8 cellular contexts compared by ENCODE assay signal in the genomic region with DNA sequence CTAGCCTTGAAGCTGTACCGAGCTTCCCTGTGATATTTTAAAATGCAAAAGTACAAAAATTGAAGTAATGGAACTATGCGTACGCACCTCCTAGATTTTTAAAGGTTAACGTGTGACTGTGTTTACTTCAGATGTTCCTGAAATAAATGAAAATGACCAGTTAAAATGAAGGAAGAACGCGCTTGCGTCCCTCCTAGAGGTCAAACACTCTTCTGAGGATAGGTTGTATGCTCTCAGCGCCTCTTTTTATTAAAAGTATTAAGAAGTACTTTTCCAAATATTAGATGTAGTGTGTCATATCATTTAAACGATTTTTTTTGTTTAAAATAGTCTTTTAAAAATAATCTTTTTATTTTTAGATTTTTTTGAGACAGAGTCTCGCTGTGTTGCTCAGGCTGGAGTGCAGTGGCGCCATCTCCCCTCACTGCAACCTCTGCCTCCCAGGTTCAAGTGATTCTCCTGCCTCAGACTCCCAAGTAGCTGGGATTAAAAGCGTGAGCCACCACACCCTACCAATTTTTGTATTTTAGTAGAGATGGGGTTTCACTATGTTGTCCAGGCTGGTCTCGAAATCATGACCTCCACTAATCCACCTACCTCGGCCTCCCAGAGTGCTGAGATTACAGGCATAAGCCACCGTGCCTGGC. TPM values are rescaled to one million over a fixed set of nuclear protein-coding genes. Genes with fewer than 3 reads are reported as not detected.
A peak's percentile ranks its signal among the peaks of the same experiment; 100 is the strongest.
DNase-seq lines count a peak whose midpoint lies in the region; ATAC-seq and TF ChIP-seq lines count a peak whose summit lies in the region.

No MANE protein-coding gene starts in this region.

- no peaks in the 10 kb centered on the region for H3K27me3 ChIP-seq in RWPE2 (ENCODE audit: insufficient read depth, poor library complexity, severe bottlenecking)
- H3K27me3 ChIP-seq in esophagus squamous epithelium = no peaks in the 10 kb centered on the region

- H3K36me3 ChIP-seq in RWPE2 (ENCODE audit: low read depth) (no peaks in the 10 kb centered on the region; the same call in 1 of the 2 replicates), esophagus squamous epithelium (peaks cover 0 to 6% (median 2%) of the 10 kb centered on the region in 3 donors)

- TF ChIP-seq POLR2A in esophagus squamous epithelium (IDR thresholded peaks at IDR 0.05) = no peak

- DNase-seq in activated T-cell treated with anti-CD3 and anti-CD28 coated beads, Interleukin-2, amount 50 U/mL, for 72 hours = no peak
- DNase-seq in activated T-cell treated with anti-CD3 and anti-CD28 coated beads for 4 hours (no peak), RWPE2 (ENCODE audit: low spot score) (no peak), esophagus squamous epithelium (lab: John Stamatoyannopoulos, UW) (no peak), progenitor cell of endocrine pancreas (ENCODE audit: low spot score, unreplicated experiment) (no peak), COLO829 (ENCODE audit: low spot score) (no peak)

- H3K27ac Mint-ChIP-seq in activated T-cell treated with anti-CD3 and anti-CD28 coated beads, Interleukin-2, amount 50 U/mL, for 72 hours = peak overlapping the region; percentile 96
- peak overlapping the region; percentile 97 for H3K27ac Mint-ChIP-seq in progenitor cell of endocrine pancreas

- H3K4me3 ChIP-seq in RWPE2 (ENCODE audit: severe bottlenecking) (peak overlapping the region; percentile 46), esophagus squamous epithelium (peak overlapping the region; percentile 44 to 78 (median 62))

- H3K4me3 Mint-ChIP-seq in activated T-cell treated with anti-CD3 and anti-CD28 coated beads, Interleukin-2, amount 50 U/mL, for 72 hours = peak overlapping the region; percentile 98 to 99
- peak overlapping the region; percentile 90 for H3K4me3 Mint-ChIP-seq in progenitor cell of endocrine pancreas (ENCODE audit: low read depth)

- intact Hi-C loops in esophagus squamous epithelium (cut with DNase I) = no loop called here

- ATAC-seq in activated T-cell treated with anti-CD3 and anti-CD28 coated beads, Interleukin-2, amount 50 U/mL, for 72 hours (replicated peaks in 1 of 2) = no peak
- peak; percentile 3; the same call in 1 of the 3 replicates for ATAC-seq in RWPE2 (ENCODE audit: low read depth)
- no peak for ATAC-seq in GM19463 (IDR thresholded peaks at IDR 0.05; ENCODE audit: unreplicated experiment)
- ATAC-seq in HG03342 (IDR thresholded peaks at IDR 0.05; ENCODE audit: unreplicated experiment) = no peak

- no peaks in the 10 kb centered on the region for H3K9me3 Mint-ChIP-seq in activated T-cell treated with anti-CD3 and anti-CD28 coated beads, Interleukin-2, amount 50 U/mL, for 72 hours
- no peaks in the 10 kb centered on the region for H3K9me3 Mint-ChIP-seq in progenitor cell of endocrine pancreas (ENCODE audit: low read depth)

- H3K27ac ChIP-seq in RWPE2 (ENCODE audit: poor library complexity, severe bottlenecking) (peak overlapping the region; percentile 51), esophagus squamous epithelium (peak overlapping the region; percentile 83 to 93 (median 90))

- peaks cover 5% of the 10 kb centered on the region for H3K4me1 ChIP-seq in RWPE2 (ENCODE audit: insufficient read depth, poor library complexity, severe bottlenecking)
- H3K4me1 ChIP-seq in esophagus squamous epithelium = peaks cover 0 to 27% (median 10%) of the 10 kb centered on the region in 3 donors

- TF ChIP-seq CTCF in RWPE2 (IDR thresholded peaks at IDR 0.05; ENCODE audit: poor library complexity, severe bottlenecking) (no peak), esophagus squamous epithelium (IDR thresholded peaks at IDR 0.05) (no peak), progenitor cell of endocrine pancreas (IDR thresholded peaks at IDR 0.05; ENCODE audit: unreplicated experiment) (no peak)

- H3K9me3 ChIP-seq in RWPE2 (ENCODE audit: severe bottlenecking) (no peaks in the 10 kb centered on the region), esophagus squamous epithelium (no peaks in the 10 kb centered on the region)

- H3K36me3 Mint-ChIP-seq in activated T-cell treated with anti-CD3 and anti-CD28 coated beads, Interleukin-2, amount 50 U/mL, for 72 hours (ENCODE audit: insufficient read depth in 2 of 2) = peaks cover 2 to 4% of the 10 kb centered on the region in 2 donors
- no peaks in the 10 kb centered on the region for H3K36me3 Mint-ChIP-seq in progenitor cell of endocrine pancreas (ENCODE audit: insufficient read depth)

- H3K27me3 Mint-ChIP-seq in activated T-cell treated with anti-CD3 and anti-CD28 coated beads, Interleukin-2, amount 50 U/mL, for 72 hours (ENCODE audit: low read depth) = no peaks in the 10 kb centered on the region
- H3K27me3 Mint-ChIP-seq in progenitor cell of endocrine pancreas = no peaks in the 10 kb centered on the region

- H3K4me1 Mint-ChIP-seq in activated T-cell treated with anti-CD3 and anti-CD28 coated beads, Interleukin-2, amount 50 U/mL, for 72 hours (ENCODE audit: low read depth) = peaks cover 27% of the 10 kb centered on the region
- H3K4me1 Mint-ChIP-seq in progenitor cell of endocrine pancreas (ENCODE audit: low read depth) = peaks cover 8% of the 10 kb centered on the region

- 25 to 30% methylated on average over 15 of the region's 15 CpGs for WGBS in esophagus squamous epithelium, 2 donors

RNA-seq across cellular contexts. Expression of gene TRIM38, which starts 30.6 kb away (rescaled TPM):
- total RNA-seq in activated T-cell treated with anti-CD3 and anti-CD28 coated beads, Interleukin-2, amount 50 U/mL, for 72 hours = 10 to 100 TPM; 21.3 to 39.9 TPM
- total RNA-seq in esophagus squamous epithelium (1 to 10 TPM; 7.7 to 9.0 (median 8.5) TPM), progenitor cell of endocrine pancreas (5.7 and 5.9 TPM in 2 replicates)
